In the genomic region with DNA sequence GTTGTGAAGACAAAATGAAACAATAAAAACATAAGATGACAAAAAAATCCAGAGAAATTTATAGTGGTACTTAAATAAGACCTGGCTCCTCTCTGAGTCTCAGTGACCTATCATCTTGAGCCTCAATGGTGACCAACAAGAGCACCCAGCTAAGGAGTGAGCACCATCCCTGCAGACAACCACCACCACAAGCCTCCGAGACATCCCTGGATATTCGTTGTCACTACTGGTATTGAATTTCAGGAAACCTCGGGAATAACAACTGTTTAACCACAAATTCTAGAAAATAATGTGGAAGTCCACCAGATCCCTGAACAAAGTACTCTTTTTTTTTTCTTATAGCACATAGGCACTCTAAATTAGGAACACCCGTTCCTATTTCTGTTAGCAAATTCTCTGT, we compare ENCODE assay signal across 25 cellular contexts. TPM values are rescaled to one million over a fixed set of nuclear protein-coding genes. Genes with fewer than 3 reads are reported as not detected.
"Had no signal": no experiment of that assay in that cellular context is flagged by ENCODE, and none has a peak within 500 bp of the region (broad histone marks: within the 10 kb centered on the region; RNA-seq: fewer than 3 reads in every experiment).

No MANE protein-coding gene starts in this region.

- H3K9me3 ChIP-seq: spleen, tibial artery, uterus had no signal

- H3K4me1 Mint-ChIP-seq: activated naive CD8-positive, alpha-beta T cell treated with anti-CD3 and anti-CD28 coated beads, Interleukin-2, amount 10 ng/mL, durations not matched to agents 7 days and 5 days; memory B cell; naive thymus-derived CD4-positive, alpha-beta T cell; stimulated activated memory B cell treated with anti-CD40 and anti-IgM and Interleukin-4, amounts not matched to agents 10 μg/mL and 1 μg/mL and 100 μg/mL, for 72 hours had no signal

- H3K4me3 Mint-ChIP-seq: activated CD8-positive, alpha-beta T cell treated with anti-CD3 and anti-CD28 coated beads for 36 hours; activated naive CD8-positive, alpha-beta T cell treated with anti-CD3 and anti-CD28 coated beads, Interleukin-2, amount 10 ng/mL, durations not matched to agents 7 days and 5 days; activated T-cell treated with anti-CD3 and anti-CD28 coated beads, Interleukin-2, amount 50 U/mL, for 24 hours; memory B cell; naive thymus-derived CD4-positive, alpha-beta T cell; stimulated activated memory B cell treated with anti-CD40 and anti-IgM and Interleukin-4, amounts not matched to agents 10 μg/mL and 1 μg/mL and 100 μg/mL, for 72 hours had no signal

- H3K36me3 ChIP-seq: spleen, tibial artery, uterus had no signal

- ATAC-seq: activated CD8-positive, alpha-beta T cell treated with anti-CD3 and anti-CD28 coated beads for 36 hours; naive thymus-derived CD4-positive, alpha-beta T cell; sciatic nerve; SK-N-SH treated with all-trans-retinoic acid at 6 μM for 48 hours; stimulated activated memory B cell treated with anti-CD40 and anti-IgM and Interleukin-4, amounts not matched to agents 10 μg/mL and 1 μg/mL and 100 μg/mL, for 72 hours had no signal

- H3K4me3 ChIP-seq: spleen, tibial artery, uterus had no signal

- H3K4me1 ChIP-seq: uterus had no signal

- H3K9me3 Mint-ChIP-seq: activated CD8-positive, alpha-beta T cell treated with anti-CD3 and anti-CD28 coated beads for 36 hours; activated naive CD8-positive, alpha-beta T cell treated with anti-CD3 and anti-CD28 coated beads, Interleukin-2, amount 10 ng/mL, durations not matched to agents 7 days and 5 days; activated T-cell treated with anti-CD3 and anti-CD28 coated beads, Interleukin-2, amount 50 U/mL, for 24 hours; activated T-helper 2 cell treated with anti-CD3 and anti-CD28 coated beads, Interferon-gamma antibody, Interleukin-2, Interleukin-4, amounts not matched to agents 10 μg/mL and 5 μg/mL and 100 μg/mL, durations not matched to agents 14 hours and 24 hours and 36 hours; memory B cell; stimulated activated memory B cell treated with anti-CD40 and anti-IgM and Interleukin-4, amounts not matched to agents 10 μg/mL and 1 μg/mL and 100 μg/mL, for 72 hours had no signal

- DNase-seq: activated CD4-positive, alpha-beta T cell treated with anti-CD3 and anti-CD28 coated beads for 48 hours; activated CD4-positive, CD25-positive, alpha-beta regulatory T cell; activated CD8-positive, alpha-beta T cell treated with anti-CD3 and anti-CD28 coated beads for 36 hours; activated naive CD4-positive, alpha-beta T cell treated with Interleukin-2 at 50 U/mL for 16 hours; activated naive CD8-positive, alpha-beta T cell treated with anti-CD3 and anti-CD28 coated beads, Interleukin-2, amount 10 ng/mL, durations not matched to agents 7 days and 5 days; activated T-cell treated with anti-CD3 and anti-CD28 coated beads, Interleukin-2, amount 50 U/mL, for 24 hours; amygdala; caudate nucleus; erythroblast; naive thymus-derived CD4-positive, alpha-beta T cell; spleen; stimulated activated CD4-positive, alpha-beta T cell treated with anti-CD3 and anti-CD28 coated beads, Interleukin-4, amount 100 ng/mL, for 4 hours; T-helper 1 cell; T-helper 9 cell; tibial artery; uterus had no signal

- H3K27me3 ChIP-seq: spleen, tibial artery, uterus had no signal

- H3K27ac Mint-ChIP-seq: activated CD8-positive, alpha-beta T cell treated with anti-CD3 and anti-CD28 coated beads for 36 hours; activated naive CD8-positive, alpha-beta T cell treated with anti-CD3 and anti-CD28 coated beads, Interleukin-2, amount 10 ng/mL, durations not matched to agents 7 days and 5 days; activated T-cell treated with anti-CD3 and anti-CD28 coated beads, Interleukin-2, amount 50 U/mL, for 24 hours; activated T-helper 2 cell treated with anti-CD3 and anti-CD28 coated beads, Interferon-gamma antibody, Interleukin-2, Interleukin-4, amounts not matched to agents 10 μg/mL and 5 μg/mL and 100 μg/mL, durations not matched to agents 14 hours and 24 hours and 36 hours; memory B cell; naive thymus-derived CD4-positive, alpha-beta T cell; stimulated activated memory B cell treated with anti-CD40 and anti-IgM and Interleukin-4, amounts not matched to agents 10 μg/mL and 1 μg/mL and 100 μg/mL, for 72 hours had no signal

- FAIRE-seq: colon, frontal cortex had no signal

- H3K27ac ChIP-seq: spleen, tibial artery had no signal

- H3K36me3 Mint-ChIP-seq: activated naive CD8-positive, alpha-beta T cell treated with anti-CD3 and anti-CD28 coated beads, Interleukin-2, amount 10 ng/mL, durations not matched to agents 7 days and 5 days; memory B cell; naive thymus-derived CD4-positive, alpha-beta T cell; stimulated activated memory B cell treated with anti-CD40 and anti-IgM and Interleukin-4, amounts not matched to agents 10 μg/mL and 1 μg/mL and 100 μg/mL, for 72 hours had no signal

RNA-seq across cellular contexts. Expression of a gene that starts 32.2 kb away (rescaled TPM):
- total RNA-seq: activated CD8-positive, alpha-beta T cell treated with anti-CD3 and anti-CD28 coated beads for 36 hours; activated naive CD8-positive, alpha-beta T cell treated with anti-CD3 and anti-CD28 coated beads, Interleukin-2, amount 10 ng/mL, durations not matched to agents 7 days and 5 days; activated T-helper 2 cell treated with anti-CD3 and anti-CD28 coated beads, Interferon-gamma antibody, Interleukin-2, Interleukin-4, amounts not matched to agents 10 μg/mL and 5 μg/mL and 100 μg/mL, durations not matched to agents 14 hours and 24 hours and 36 hours; mononuclear cell; naive thymus-derived CD4-positive, alpha-beta T cell; osteocyte had no signal
- polyA plus RNA-seq: naive thymus-derived CD4-positive, alpha-beta T cell had no signal
